In genomic region chr1:67840449-67840848, GRCh38 we compare ENCODE assay signal across 14 cellular contexts. TPM values are rescaled to one million over a fixed set of nuclear protein-coding genes. Genes with fewer than 3 reads are reported as not detected.
A peak's percentile ranks its signal among the peaks of the same experiment; 100 is the strongest.
DNase-seq lines count a peak whose midpoint lies in the region; ATAC-seq, FAIRE-seq and TF ChIP-seq lines count a peak whose summit lies in the region.
"Had no signal": no experiment of that assay in that cellular context is flagged by ENCODE, and none has a peak within 500 bp of the region (broad histone marks: within the 10 kb centered on the region; RNA-seq: fewer than 3 reads in every experiment).

No MANE protein-coding gene starts in this region.

- H3K27ac ChIP-seq in ACC112 (ENCODE audit: low read depth, low read length), result peak overlapping the region; percentile 48
- H3K27ac ChIP-seq in endothelial cell of umbilical vein (ENCODE audit: insufficient read depth, low read depth, low read length), result peak overlapping the region; percentile 82
- H3K27ac ChIP-seq: BLaER1 treated with 17β-estradiol and CSF1 and Interleukin-3, amounts not matched to agents 10 nM and 100 nM; vagina had no signal

- DNase-seq in LHCN-M2 (ENCODE audit: low read depth) (peak; percentile 72), endothelial cell of umbilical vein (ENCODE audit: low read depth, low spot score) (peak; percentile 96), medulla oblongata (ENCODE audit: extremely low spot score) (peak; percentile 40), endothelial cell (ENCODE audit: low spot score) (no peak)
- no peak for DNase-seq in activated T-cell treated with anti-CD3 and anti-CD28 coated beads, Interleukin-2, amount 50 U/mL, for 72 hours
- DNase-seq: activated T-cell treated with anti-CD3 and anti-CD28 coated beads, Interleukin-2, amount 50 U/mL, for 4 hours; endodermal cell; naive B cell; stimulated activated CD4-positive, alpha-beta T cell treated with anti-CD3 and anti-CD28 coated beads, Interleukin-4, amount 100 ng/mL, for 24 hours had no signal

- no peaks in the 10 kb centered on the region for H3K79me2 ChIP-seq in ACC112 (ENCODE audit: control insufficient read depth, insufficient read depth, low read length, unreplicated experiment)
- no peaks in the 10 kb centered on the region for H3K79me2 ChIP-seq in endothelial cell of umbilical vein (ENCODE audit: control insufficient read depth, insufficient read depth, low read length)

- CTCF ChIA-PET in endothelial cell of umbilical vein (lab: Charles Lee), result interaction anchor here (0.7 to 2.9 kb wide), 7 partner anchors 10 to 305 kb away, joined by 3 to 18 read pairs (median 5); no protein-coding TSS in a partner anchor

- dilution Hi-C loops in endothelial cell of umbilical vein (cut with MboI; ENCODE audit: extremely low pct_ligation_motif_present, low sequenced_read_pairs), result no loop called here

- H4K20me1 ChIP-seq in endothelial cell of umbilical vein (replicated peaks; ENCODE audit: control insufficient read depth, extremely low read depth, insufficient read depth, low read length), result no peaks in the 10 kb centered on the region
- H4K20me1 ChIP-seq: BLaER1 treated with 17β-estradiol and CSF1 and Interleukin-3, amounts not matched to agents 10 nM and 100 nM had no signal

- H3K27me3 ChIP-seq in ACC112 (ENCODE audit: insufficient read depth, low read length) (no peaks in the 10 kb centered on the region), endothelial cell of umbilical vein (ENCODE audit: control insufficient read depth in 2 of 2, insufficient read depth in 2 of 2, low read length in 2 of 2) (no peaks in the 10 kb centered on the region)
- H3K27me3 ChIP-seq: vagina had no signal

- peak; percentile 87 for FAIRE-seq in endothelial cell of umbilical vein (lab: Jason Lieb, UNC)

- no peaks in the 10 kb centered on the region for H3K9me3 Mint-ChIP-seq in activated T-cell treated with anti-CD3 and anti-CD28 coated beads, Interleukin-2, amount 50 U/mL, for 72 hours
- no peaks in the 10 kb centered on the region for H3K9me3 Mint-ChIP-seq in endothelial cell (ENCODE audit: unreplicated experiment)
- H3K9me3 Mint-ChIP-seq: activated T-cell treated with anti-CD3 and anti-CD28 coated beads, Interleukin-2, amount 50 U/mL, for 4 hours; endodermal cell; naive B cell had no signal

- H3K9me1 ChIP-seq in endothelial cell of umbilical vein (replicated peaks; ENCODE audit: control insufficient read depth, extremely low read depth, insufficient read depth, low read length), result no peaks in the 10 kb centered on the region

- no peak overlapping the region for H3K4me3 Mint-ChIP-seq in activated T-cell treated with anti-CD3 and anti-CD28 coated beads, Interleukin-2, amount 50 U/mL, for 72 hours
- no peak overlapping the region for H3K4me3 Mint-ChIP-seq in endothelial cell (ENCODE audit: unreplicated experiment)
- H3K4me3 Mint-ChIP-seq: activated T-cell treated with anti-CD3 and anti-CD28 coated beads, Interleukin-2, amount 50 U/mL, for 4 hours; endodermal cell; naive B cell had no signal

- H3K36me3 Mint-ChIP-seq in activated T-cell treated with anti-CD3 and anti-CD28 coated beads, Interleukin-2, amount 50 U/mL, for 72 hours (ENCODE audit: insufficient read depth in 2 of 2), result no peaks in the 10 kb centered on the region
- no peaks in the 10 kb centered on the region for H3K36me3 Mint-ChIP-seq in endothelial cell (ENCODE audit: low read depth, unreplicated experiment)
- H3K36me3 Mint-ChIP-seq: naive B cell had no signal

- H3K27ac Mint-ChIP-seq in activated T-cell treated with anti-CD3 and anti-CD28 coated beads, Interleukin-2, amount 50 U/mL, for 72 hours, result no peak overlapping the region
- no peak overlapping the region for H3K27ac Mint-ChIP-seq in endothelial cell (ENCODE audit: unreplicated experiment)
- H3K27ac Mint-ChIP-seq: naive B cell had no signal

- H3K27me3 Mint-ChIP-seq in activated T-cell treated with anti-CD3 and anti-CD28 coated beads, Interleukin-2, amount 50 U/mL, for 72 hours (ENCODE audit: low read depth), result peaks cover 51% of the 10 kb centered on the region
- H3K27me3 Mint-ChIP-seq in endothelial cell (ENCODE audit: unreplicated experiment), result peaks cover 2% of the 10 kb centered on the region

- peak; percentile 57 for TF ChIP-seq POLR2A in endothelial cell of umbilical vein (IDR thresholded peaks at IDR 0.05; ENCODE audit: low read depth, low read length)

- H3K36me3 ChIP-seq in ACC112 (ENCODE audit: insufficient read depth, low read length) (no peaks in the 10 kb centered on the region), endothelial cell of umbilical vein (ENCODE audit: control insufficient read depth in 2 of 2, extremely low read depth in 1 of 2, insufficient read depth in 2 of 2, low read length in 2 of 2) (no peaks in the 10 kb centered on the region)
- H3K36me3 ChIP-seq: BLaER1 treated with 17β-estradiol and CSF1 and Interleukin-3, amounts not matched to agents 10 nM and 100 nM; vagina had no signal

- TF ChIP-seq CTCF in endothelial cell of umbilical vein (IDR thresholded peaks at IDR 0.05; ENCODE audit: extremely low read depth in 1 of 2, insufficient read depth in 1 of 2, low read depth in 1 of 2, low read length in 2 of 2) (no peak), endothelial cell (IDR thresholded peaks at IDR 0.05; ENCODE audit: unreplicated experiment) (no peak)

- ATAC-seq in activated T-cell treated with anti-CD3 and anti-CD28 coated beads, Interleukin-2, amount 50 U/mL, for 72 hours (replicated peaks in 1 of 2), result no peak
- ATAC-seq in HG02610 (IDR thresholded peaks at IDR 0.05; ENCODE audit: unreplicated experiment), result no peak
- ATAC-seq in GM18517 (IDR thresholded peaks at IDR 0.05; ENCODE audit: unreplicated experiment), result no peak
- ATAC-seq: activated T-cell treated with anti-CD3 and anti-CD28 coated beads, Interleukin-2, amount 50 U/mL, for 4 hours had no signal

- H3K4me3 ChIP-seq in ACC112 (ENCODE audit: low read depth, low read length), result peak overlapping the region; percentile 0; the same call in 1 of the 2 replicates
- H3K4me3 ChIP-seq in endothelial cell of umbilical vein (replicated peaks in 1 of 3; ENCODE audit: insufficient read depth in 1 of 3, low read depth in 1 of 3, low read length in 3 of 3), result no peak overlapping the region
- H3K4me3 ChIP-seq: BLaER1 treated with 17β-estradiol and CSF1 and Interleukin-3, amounts not matched to agents 10 nM and 100 nM; vagina had no signal

- intact Hi-C loops in endothelial cell of umbilical vein (cut with micrococcal nuclease), result loop anchor here (1.0 to 2.0 kb wide), 3 partner anchors 8 to 74 kb away; no protein-coding TSS in a partner anchor

- no peaks in the 10 kb centered on the region for H3K4me1 Mint-ChIP-seq in activated T-cell treated with anti-CD3 and anti-CD28 coated beads, Interleukin-2, amount 50 U/mL, for 72 hours (ENCODE audit: low read depth)
- H3K4me1 Mint-ChIP-seq in endothelial cell (ENCODE audit: unreplicated experiment), result peaks cover 10% of the 10 kb centered on the region
- H3K4me1 Mint-ChIP-seq: naive B cell had no signal

- no peak overlapping the region for H2AFZ ChIP-seq in ACC112 (ENCODE audit: low read length, unreplicated experiment)
- no peak overlapping the region for H2AFZ ChIP-seq in endothelial cell of umbilical vein (ENCODE audit: low read depth, low read length)

- H3K4me1 ChIP-seq in ACC112 (ENCODE audit: control insufficient read depth, insufficient read depth, low read length, unreplicated experiment) (peaks cover 63% of the 10 kb centered on the region), endothelial cell of umbilical vein (ENCODE audit: control insufficient read depth, extremely low read depth, insufficient read depth, low read length) (peaks cover 39% of the 10 kb centered on the region)

- no peaks in the 10 kb centered on the region for H3K9me3 ChIP-seq in endothelial cell of umbilical vein (replicated peaks; ENCODE audit: control insufficient read depth, insufficient read depth, low read length)
- H3K9me3 ChIP-seq: BLaER1 treated with 17β-estradiol and CSF1 and Interleukin-3, amounts not matched to agents 10 nM and 100 nM; vagina had no signal

- POLR2A ChIA-PET in endothelial cell of umbilical vein (lab: Charles Lee), result interaction anchor here (0.7 to 1.4 kb wide), 3 partner anchors 9 to 156 kb away, joined by 3 to 5 read pairs (median 3); partner anchors contain the start of gene GADD45A

- BruUV-seq in endothelial cell of umbilical vein (replicated peaks; lab: Mats Ljungman, UMichigan), result no TSS peak

- H3K9ac ChIP-seq in endothelial cell of umbilical vein (replicated peaks; ENCODE audit: extremely low read depth, insufficient read depth, low read length), result peak overlapping the region; percentile 60
- H3K9ac ChIP-seq: BLaER1 treated with 17β-estradiol and CSF1 and Interleukin-3, amounts not matched to agents 10 nM and 100 nM had no signal

- H3K4me2 ChIP-seq in endothelial cell of umbilical vein (ENCODE audit: insufficient read depth, low read length), result peak overlapping the region; percentile 65
- H3K4me2 ChIP-seq: BLaER1 treated with 17β-estradiol and CSF1 and Interleukin-3, amounts not matched to agents 10 nM and 100 nM had no signal

TF ChIP-seq in endothelial cell of umbilical vein, 7 proteins besides CTCF, POLR2A, EP300 and RAD21 (continues in another document):
- peak; percentile 99 for TF ChIP-seq JUN (IDR thresholded peaks at IDR 0.05; ENCODE audit: borderline replicate concordance, insufficient read depth, insufficient read length, low read depth)
- TF ChIP-seq MAX (IDR thresholded peaks at IDR 0.05; ENCODE audit: insufficient read depth, insufficient read length), result no peak
- no peak for TF ChIP-seq EZH2 (IDR thresholded peaks at IDR 0.05; ENCODE audit: borderline replicate concordance, low read depth, low read length, severe bottlenecking)
- no peak for TF ChIP-seq MYC (IDR thresholded peaks at IDR 0.05; ENCODE audit: low read depth, low read length)
- peak; percentile 98 for TF ChIP-seq GATA2 (IDR thresholded peaks at IDR 0.05; ENCODE audit: insufficient read depth, insufficient read length, low read depth, low read length)
- TF ChIP-seq POLR2AphosphoS5 (IDR thresholded peaks at IDR 0.05; ENCODE audit: insufficient read depth, low read depth, low read length), result peak; percentile 90

RNA-seq across cellular contexts. Expression of gene GNG12, which starts 7.2 kb away (rescaled TPM):
- total RNA-seq in LHCN-M2 (2014; rRNA removed) (127 and 134 TPM in 2 replicates), endothelial cell of umbilical vein (145 and 152 TPM in 2 replicates), endothelial cell (ENCODE audit: unreplicated experiment) (26.2 TPM)
- 45.6 TPM for polyA plus RNA-seq in LHCN-M2 (2012)
- 90.3 and 107 TPM in 2 replicates for polyA plus RNA-seq in endothelial cell of umbilical vein
- 109 and 110 TPM in 2 replicates for polyA plus RNA-seq in endothelial cell of umbilical vein (2011; cell fraction: cytosol; rRNA removed)
- 70.6 and 93.2 TPM in 2 replicates for polyA plus RNA-seq in endothelial cell of umbilical vein (2011; cell fraction: nucleus; rRNA removed)
- 77.5 and 122 TPM in 2 replicates for polyA plus RNA-seq in endothelial cell of umbilical vein (2012)
- polyA minus RNA-seq in endothelial cell of umbilical vein, result 167 and 171 TPM in 2 replicates
- polyA minus RNA-seq in endothelial cell of umbilical vein (2011; cell fraction: cytosol; rRNA and poly(A)+ RNA removed), result 21.4 TPM
- 126 and 167 TPM in 2 replicates for polyA minus RNA-seq in endothelial cell of umbilical vein (2011; cell fraction: nucleus; rRNA and poly(A)+ RNA removed)
- under 1 TPM; 0.32 to 0.34 TPM for total RNA-seq in activated T-cell treated with anti-CD3 and anti-CD28 coated beads, Interleukin-2, amount 50 U/mL, for 72 hours

Comparison
In these comparisons a context has a peak if more than half of its experiments do, and no peak if none do; other contexts are left out.
1. DNase-seq: peak in LHCN-M2 (single experiment), endothelial cell of umbilical vein (single experiment) and medulla oblongata (single experiment); none in activated T-cell treated with anti-CD3 and anti-CD28 coated beads, Interleukin-2, amount 50 U/mL, for 72 hours (0 of 2) and endothelial cell (single experiment).
2. RNA of gene GNG12, which starts 7.2 kb away (total RNA-seq): 145 to 152 TPM in endothelial cell of umbilical vein, 127 to 134 TPM in LHCN-M2 and 26.2 TPM in endothelial cell (single experiment); 0.32 to 0.34 TPM in activated T-cell treated with anti-CD3 and anti-CD28 coated beads, Interleukin-2, amount 50 U/mL, for 72 hours; every median in the first group is over 10 times any median in the second.